29 cellular contexts compared by ENCODE assay signal in the genomic region with DNA sequence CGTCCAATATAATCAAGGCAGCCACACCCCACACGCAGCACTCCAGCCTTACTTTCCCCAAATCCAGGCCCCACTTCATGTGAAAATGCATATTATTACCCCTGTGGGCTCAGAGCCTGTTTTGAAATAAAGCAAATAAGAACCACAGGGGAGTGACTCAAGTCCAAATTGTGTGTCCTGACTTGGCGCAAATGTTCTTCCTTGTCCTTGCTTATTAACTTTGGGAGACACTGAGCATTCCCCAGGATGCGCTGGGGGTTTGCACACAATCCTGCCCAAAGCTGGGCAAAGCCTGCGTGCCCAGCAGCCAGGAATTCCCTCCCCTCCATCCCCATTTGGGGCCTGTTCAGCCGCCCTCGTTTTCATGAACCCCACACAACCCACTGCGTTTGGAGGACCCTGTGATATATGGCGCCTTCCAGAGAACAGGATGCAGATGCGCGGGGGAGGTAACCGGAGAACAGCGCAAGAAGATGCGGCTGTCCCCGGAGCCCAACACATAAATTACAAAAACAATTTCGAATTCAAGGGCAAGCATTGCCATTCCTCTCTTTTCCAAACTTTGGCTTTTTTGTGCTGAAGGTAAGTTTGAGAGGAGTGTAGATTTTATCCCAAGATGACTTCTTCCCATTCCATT. TPM values are rescaled to one million over a fixed set of nuclear protein-coding genes. Genes with fewer than 3 reads are reported as not detected.
"Had no signal": no experiment of that assay in that cellular context is flagged by ENCODE, and none has a peak within 500 bp of the region (broad histone marks: within the 10 kb centered on the region; RNA-seq: fewer than 3 reads in every experiment).

No MANE protein-coding gene starts in this region.

- DNase-seq: heart right ventricle; kidney glomerular epithelial cell; left cardiac atrium; left lung; mesendoderm; naive B cell; natural killer cell; nucleus accumbens; stimulated activated CD4-positive, alpha-beta T cell treated with anti-CD3 and anti-CD28 coated beads, Interleukin-12 subunit alpha, Interleukin-12 subunit beta, amount 100 ng/mL, for 4 hours; stimulated activated CD4-positive, alpha-beta T cell treated with anti-CD3 and anti-CD28 coated beads, Interleukin-15, amount 100 ng/mL, for 24 hours; stimulated activated CD4-positive, alpha-beta T cell treated with anti-CD3 and anti-CD28 coated beads, Interleukin-2, amount 100 ng/mL, for 24 hours; stimulated activated CD4-positive, alpha-beta T cell treated with anti-CD3 and anti-CD28 coated beads, Interleukin-4, amount 100 ng/mL, for 1 hour; stimulated activated naive B cell treated with anti-CD40 and anti-IgM and Interleukin-4, amounts not matched to agents 10 μg/mL and 1 μg/mL and 100 μg/mL, for 72 hours; stimulated activated naive CD8-positive, alpha-beta T cell treated with anti-CD3 and anti-CD28 coated beads, Interleukin-15, Interleukin-2, amounts not matched to agents 100 U/mL and 50 U/mL, for 24 hours; stomach; testis; thyroid gland; transverse colon; upper lobe of left lung had no signal

- H3K4me3 ChIP-seq: heart right ventricle, hepatocyte, left lung, lung, right atrium auricular region, skin epidermis, stomach, testis, thyroid gland, transverse colon, upper lobe of left lung, vagina had no signal

- ATAC-seq: heart right ventricle; left cardiac atrium; left lung; natural killer cell; sciatic nerve; stimulated activated naive B cell treated with anti-CD40 and anti-IgM and Interleukin-4, amounts not matched to agents 10 μg/mL and 1 μg/mL and 100 μg/mL, for 72 hours; stimulated activated naive CD8-positive, alpha-beta T cell treated with anti-CD3 and anti-CD28 coated beads, Interleukin-15, Interleukin-2, amounts not matched to agents 100 U/mL and 50 U/mL, for 24 hours had no signal

- H3K4me1 Mint-ChIP-seq: mesothelial cell of epicardium, neural crest cell had no signal

- H3K27ac Mint-ChIP-seq: mesothelial cell of epicardium; naive B cell; natural killer cell; stimulated activated naive B cell treated with anti-CD40 and anti-IgM and Interleukin-4, amounts not matched to agents 10 μg/mL and 1 μg/mL and 100 μg/mL, for 72 hours had no signal

- H3K4me3 Mint-ChIP-seq: mesothelial cell of epicardium; naive B cell; natural killer cell; neural crest cell; stimulated activated naive B cell treated with anti-CD40 and anti-IgM and Interleukin-4, amounts not matched to agents 10 μg/mL and 1 μg/mL and 100 μg/mL, for 72 hours had no signal

- H3K36me3 Mint-ChIP-seq: mesothelial cell of epicardium, natural killer cell had no signal

- H3K9me3 Mint-ChIP-seq: natural killer cell, neural crest cell had no signal

RNA-seq across cellular contexts. Expression of a gene that starts 42.4 kb away (rescaled TPM):
- total RNA-seq: heart right ventricle, left cardiac atrium, left lung, mesothelial cell of epicardium, mononuclear cell, natural killer cell, neural crest cell, osteocyte, right atrium auricular region, stomach, thyroid gland, transverse colon, vagina had no signal
